In the genomic region with DNA sequence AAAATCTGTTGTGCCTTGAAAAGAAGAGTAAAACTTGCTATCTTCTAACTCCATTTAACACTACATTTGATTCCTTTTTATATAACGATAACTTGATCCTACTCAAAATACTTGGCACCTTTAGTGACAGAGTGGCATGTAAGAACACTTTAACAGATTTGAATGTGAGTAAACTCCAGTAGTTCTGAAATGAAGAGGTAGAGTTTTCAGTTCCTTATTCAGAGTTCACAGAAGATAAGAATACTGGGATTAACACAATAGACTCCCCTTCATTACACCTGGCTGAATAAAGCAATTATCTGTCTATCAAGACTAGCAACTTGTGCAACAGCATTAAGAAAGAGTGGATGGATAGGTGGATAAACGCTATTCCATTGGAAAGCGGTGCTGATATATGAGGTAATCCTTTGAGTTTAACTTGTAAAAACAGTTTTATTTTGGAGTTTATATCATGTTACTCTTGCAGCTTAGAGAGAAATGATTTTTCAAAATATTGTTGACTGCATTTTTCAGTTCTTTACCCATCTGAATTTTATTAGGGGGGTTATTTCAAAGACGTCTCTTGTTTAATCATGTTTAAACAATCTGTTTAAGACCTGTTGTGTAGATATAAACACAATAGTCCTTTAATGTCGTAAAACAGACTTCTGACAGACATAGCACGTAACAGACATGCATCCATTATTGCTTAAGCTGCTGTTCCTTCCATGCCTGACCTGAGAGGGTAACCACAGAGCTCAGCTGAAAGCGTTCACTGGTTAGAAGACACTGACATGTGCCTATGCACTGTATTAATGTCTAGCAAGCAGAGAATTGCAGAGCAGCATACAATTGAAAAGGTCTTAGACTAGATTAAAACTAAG, we compare ENCODE assay signal across 10 cellular contexts.
DNase-seq lines count a peak whose midpoint lies in the region; ATAC-seq and TF ChIP-seq lines count a peak whose summit lies in the region.
"Had no signal": no experiment of that assay in that cellular context is flagged by ENCODE, and none has a peak within 500 bp of the region (broad histone marks: within the 10 kb centered on the region; RNA-seq: fewer than 3 reads in every experiment).

No MANE protein-coding gene starts in this region.

- no peaks in the 10 kb centered on the region for H3K9me3 ChIP-seq in Karpas-422 (ENCODE audit: low read length)

- H3K9me2 ChIP-seq in Karpas-422 (replicated peaks; ENCODE audit: insufficient read depth, low read length) = no peaks in the 10 kb centered on the region

- H3K27ac ChIP-seq in HL-60 (replicated peaks) (peak overlapping the region; percentile 46), Karpas-422 (ENCODE audit: low read length) (no peak overlapping the region)
- H3K27ac ChIP-seq: cardiac muscle cell had no signal

- no peaks in the 10 kb centered on the region for H3K27me3 ChIP-seq in HL-60 (ENCODE audit: insufficient read depth, poor library complexity, severe bottlenecking)
- H3K27me3 ChIP-seq in Karpas-422 (ENCODE audit: low read length) = no peaks in the 10 kb centered on the region
- H3K27me3 ChIP-seq: cardiac muscle cell had no signal

- no peak overlapping the region for H3K4me3 ChIP-seq in HL-60 (replicated peaks; ENCODE audit: insufficient read depth, low read length)
- no peak overlapping the region for H3K4me3 ChIP-seq in Karpas-422 (ENCODE audit: low read length)
- H3K4me3 ChIP-seq: cardiac muscle cell had no signal

- no peak for TF ChIP-seq CTCF in HL-60 (IDR thresholded peaks at IDR 0.05; ENCODE audit: insufficient read depth, low read length)

- H3K4me2 ChIP-seq in Karpas-422 (ENCODE audit: low read depth, low read length, poor library complexity, severe bottlenecking) = no peak overlapping the region

- peak; percentile 82 for DNase-seq in DMS79 (lab: John Stamatoyannopoulos, UW)
- DNase-seq in HL-60 (ENCODE audit: low read depth in 1 of 2, low spot score in 1 of 2) = peak; percentile 69 to 88
- DNase-seq in fibroblast of the conjunctiva (ENCODE audit: low read depth) = peak; percentile 71
- DNase-seq in Karpas-422 = no peak
- DNase-seq in activated effector memory CD4-positive, alpha-beta T cell treated with Interleukin-2 at 50 U/mL for 16 hours = no peak
- DNase-seq in foreskin melanocyte = no peak
- no peak for DNase-seq in stimulated activated CD8-positive, alpha-beta memory T cell treated with anti-CD3 and anti-CD28 coated beads, Interleukin-4, amount 100 ng/mL, for 48 hours

- H3K36me3 ChIP-seq in Karpas-422 (ENCODE audit: insufficient read depth, low read length) = no peaks in the 10 kb centered on the region
- H3K36me3 ChIP-seq: cardiac muscle cell had no signal

- no peak overlapping the region for H2AFZ ChIP-seq in Karpas-422 (ENCODE audit: low read length)

- H4K20me1 ChIP-seq in Karpas-422 (ENCODE audit: insufficient read depth, low read depth, low read length) = no peaks in the 10 kb centered on the region

- no peaks in the 10 kb centered on the region for H3K79me2 ChIP-seq in Karpas-422 (ENCODE audit: low read length)

- no peaks in the 10 kb centered on the region for H3K4me1 ChIP-seq in Karpas-422 (ENCODE audit: low read length)

- no peak overlapping the region for H3K9ac ChIP-seq in Karpas-422 (ENCODE audit: low read length)

- ATAC-seq in GM21367 (IDR thresholded peaks at IDR 0.05; ENCODE audit: unreplicated experiment) = peak; percentile 84
- ATAC-seq: HCT116 had no signal

Comparison
In these comparisons a context has a peak if more than half of its experiments do, and no peak if none do; other contexts are left out.
1. DNase-seq: peak in DMS79 (single experiment), HL-60 (2 of 2) and fibroblast of the conjunctiva (single experiment); none in Karpas-422 (single experiment), activated effector memory CD4-positive, alpha-beta T cell treated with Interleukin-2 at 50 U/mL for 16 hours (single experiment), foreskin melanocyte (single experiment) and stimulated activated CD8-positive, alpha-beta memory T cell treated with anti-CD3 and anti-CD28 coated beads, Interleukin-4, amount 100 ng/mL, for 48 hours (single experiment).